ENCODE assay signal across 8 cellular contexts in the genomic region with DNA sequence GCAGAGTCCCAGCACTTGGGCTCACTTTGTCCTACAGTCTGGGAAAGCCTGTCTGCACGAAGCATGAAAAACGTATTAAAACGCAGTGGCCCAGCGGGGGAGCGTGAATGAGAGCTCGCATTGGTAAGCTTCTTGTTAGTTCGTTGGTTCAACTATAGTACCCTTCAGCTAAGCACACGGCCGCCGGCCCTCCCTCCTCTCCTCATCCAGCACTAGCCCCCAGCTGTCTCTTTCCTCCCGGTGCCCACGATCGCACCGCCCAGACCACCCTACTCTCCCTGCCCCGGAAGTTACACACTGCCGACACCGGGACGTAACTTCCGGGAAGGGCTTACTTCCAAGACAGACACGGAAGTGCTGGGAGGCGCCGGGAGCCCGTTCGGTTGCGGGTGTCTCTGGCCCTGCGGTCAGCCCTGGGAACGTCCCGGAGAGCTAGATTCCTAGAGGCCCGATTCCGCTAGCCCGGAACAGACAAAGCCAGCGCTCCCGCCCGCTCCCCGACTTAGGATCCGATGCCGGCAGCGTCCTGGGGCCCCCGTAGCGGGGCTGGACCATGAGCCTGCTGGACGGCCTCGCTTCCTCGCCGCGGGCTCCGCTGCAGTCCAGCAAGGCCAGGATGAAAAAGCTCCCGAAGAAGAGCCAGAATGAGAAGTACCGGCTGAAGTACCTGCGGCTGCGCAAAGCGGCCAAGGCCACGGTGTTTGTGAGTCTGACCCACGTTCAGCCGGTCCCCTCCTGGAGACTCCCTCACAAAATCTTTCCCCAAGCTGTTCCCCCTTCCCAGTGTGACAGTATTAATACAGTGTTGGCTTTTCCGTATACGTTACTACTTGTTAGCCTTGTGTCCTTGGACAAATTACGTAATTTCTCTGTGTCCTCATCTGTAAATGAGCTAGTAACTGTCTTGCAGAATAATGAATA.
DNase-seq lines count a peak whose midpoint lies in the region; ATAC-seq and TF ChIP-seq lines count a peak whose summit lies in the region.

Gene TBRG1 (plus strand): TSS at position 334 of the 921 bp plus-strand sequence. CDS start 220 bp downstream, at position 554.

- TF ChIP-seq CTCF in choroid plexus epithelial cell (conservative IDR thresholded peaks at IDR 0.05; ENCODE audit: low read depth, low read length): no peak

- ATAC-seq in HG03439 (IDR thresholded peaks at IDR 0.05; ENCODE audit: unreplicated experiment): peak; percentile 96

- DNase-seq in Ammon's horn (ENCODE audit: low spot score) (peak; percentile 97), GM19238 (ENCODE audit: insufficient read length, low spot score) (peak; percentile 86), NCI-H524 (lab: John Stamatoyannopoulos, UW) (peak; percentile 83 to 90), choroid plexus epithelial cell (ENCODE audit: low read depth) (peak; percentile 92), kidney glomerular epithelial cell (lab: John Stamatoyannopoulos, UW) (peak; percentile 73)
- DNase-seq in activated CD4-positive, alpha-beta T cell treated with anti-CD3 and anti-CD28 coated beads for 4 hours: peak; percentile 78 to 83
- peak; percentile 54 to 57 for DNase-seq in stimulated activated CD4-positive, alpha-beta T cell treated with anti-CD3 and anti-CD28 coated beads, Interleukin-1b, Interleukin-23, amount 100 ng/mL, for 1 hour (ENCODE audit: low read depth in 2 of 2)

- H3K4me3 ChIP-seq in choroid plexus epithelial cell (ENCODE audit: low read depth, low read length): peak within 1 kb of the TSS; percentile 87

Comparison
In these comparisons a context has a peak if more than half of its experiments do, and no peak if none do; other contexts are left out.
1. Peak in every context shown above with its lines: DNase-seq, ATAC-seq and H3K4me3 ChIP-seq.